In genomic region chr1:151906324-151906645, GRCh38 we compare ENCODE assay signal across 5 cellular contexts. TPM values are rescaled to one million over a fixed set of nuclear protein-coding genes. Genes with fewer than 3 reads are reported as not detected.
"Had no signal": no experiment of that assay in that cellular context is flagged by ENCODE, and none has a peak within 500 bp of the region (broad histone marks: within the 10 kb centered on the region; RNA-seq: fewer than 3 reads in every experiment).

No MANE protein-coding gene starts in this region.

RNA-seq across cellular contexts. Expression of gene THEM5, which starts 52.8 kb away (rescaled TPM):
- total RNA-seq: activated T-helper 1 cell treated with anti-CD3 and anti-CD28 coated beads, Interleukin-12 subunit alpha, Interleukin-12 subunit beta, Interleukin-2, Interleukin-4 antibody, amounts not matched to agents 30 ng/mL and 10 ng/mL and 1 ng/mL, durations not matched to agents 14 hours and 24 hours and 36 hours; astrocyte; OCI-LY7; Right ventricle myocardium inferior; RPMI7951 had no signal
